Comparison of ENCODE assay signal across 11 cellular contexts in genomic region chr10:120607710-120608703, GRCh38.
A peak's percentile ranks its signal among the peaks of the same experiment; 100 is the strongest.
DNase-seq lines count a peak whose midpoint lies in the region; ATAC-seq and TF ChIP-seq lines count a peak whose summit lies in the region.
"Had no signal": no experiment of that assay in that cellular context is flagged by ENCODE, and none has a peak within 500 bp of the region (broad histone marks: within the 10 kb centered on the region; RNA-seq: fewer than 3 reads in every experiment).

No MANE protein-coding gene starts in this region.

- intact Hi-C loops in heart left ventricle (cut with DNase I), result no loop called here
- intact Hi-C loops in psoas muscle (cut with DNase I), result no loop called here

- no peaks in the 10 kb centered on the region for H3K36me3 ChIP-seq in heart left ventricle
- H3K36me3 ChIP-seq in psoas muscle (ENCODE audit: insufficient read depth in 1 of 2, low read depth in 1 of 2), result no peaks in the 10 kb centered on the region

- H3K27ac ChIP-seq in heart left ventricle (no peak overlapping the region), psoas muscle (no peak overlapping the region)

- H3K4me3 ChIP-seq in heart left ventricle (no peak overlapping the region), psoas muscle (no peak overlapping the region)

- DNase-seq in Daoy (ENCODE audit: low read depth), result peak; percentile 8
- peak; percentile 14 for DNase-seq in amniotic epithelial cell (ENCODE audit: low read depth)
- no peak for DNase-seq in SIG-M5 treated with dmso at 0.1 percent for 504 hours (lab: John Stamatoyannopoulos, UW; ENCODE audit: unreplicated experiment)
- DNase-seq in heart left ventricle, result no peak
- no peak for DNase-seq in psoas muscle
- no peak for DNase-seq in UCSD-AML1 (lab: John Stamatoyannopoulos, UW; ENCODE audit: unreplicated experiment)
- DNase-seq: activated naive CD4-positive, alpha-beta T cell; H7; Right ventricle myocardium superior had no signal

- H3K9me3 ChIP-seq in heart left ventricle (peaks cover 0 to 3% (median 0%) of the 10 kb centered on the region in 12 donors), psoas muscle (no peaks in the 10 kb centered on the region)

- WGBS in heart left ventricle, 4 donors, result 81 to 87% (median 84%) methylated on average over 5 of the region's 5 CpGs
- WGBS in psoas muscle, 3 donors, result 80 to 88% (median 82%) methylated on average over 5 of the region's 5 CpGs

- H3K4me1 ChIP-seq in heart left ventricle (no peaks in the 10 kb centered on the region), psoas muscle (no peaks in the 10 kb centered on the region)

- ATAC-seq in GM19467 (IDR thresholded peaks at IDR 0.05; ENCODE audit: unreplicated experiment) (peak; percentile 40), HG03103 (IDR thresholded peaks at IDR 0.05; ENCODE audit: low read depth, unreplicated experiment) (peak; percentile 31), heart left ventricle (no peak), psoas muscle (no peak)

- no peaks in the 10 kb centered on the region for H3K27me3 ChIP-seq in heart left ventricle
- H3K27me3 ChIP-seq in psoas muscle (ENCODE audit: insufficient read depth in 3 of 3, low read length in 2 of 3), result no peaks in the 10 kb centered on the region

- TF ChIP-seq POLR2A in heart left ventricle (IDR thresholded peaks at IDR 0.05), result no peak

- TF ChIP-seq CTCF in heart left ventricle (IDR thresholded peaks at IDR 0.05) (no peak), psoas muscle (IDR thresholded peaks at IDR 0.05) (no peak)

Comparison
In these comparisons a context has a peak if more than half of its experiments do, and no peak if none do; other contexts are left out.
1. DNase-seq: peak in Daoy (single experiment) and amniotic epithelial cell (single experiment); none in SIG-M5 treated with dmso at 0.1 percent for 504 hours (single experiment), heart left ventricle (0 of 5), psoas muscle (0 of 2) and UCSD-AML1 (single experiment).
2. ATAC-seq: peak in GM19467 (single experiment) and HG03103 (single experiment); none in heart left ventricle (0 of 4) and psoas muscle (0 of 4).